21 cellular contexts compared by ENCODE assay signal in genomic region chr10:125765835-125766234, GRCh38. TPM values are rescaled to one million over a fixed set of nuclear protein-coding genes. Genes with fewer than 3 reads are reported as not detected.
A peak's percentile ranks its signal among the peaks of the same experiment; 100 is the strongest.
DNase-seq lines count a peak whose midpoint lies in the region; ATAC-seq and TF ChIP-seq lines count a peak whose summit lies in the region.
"Had no signal": no experiment of that assay in that cellular context is flagged by ENCODE, and none has a peak within 500 bp of the region (broad histone marks: within the 10 kb centered on the region; RNA-seq: fewer than 3 reads in every experiment).

No MANE protein-coding gene starts in this region.

- DNase-seq in endothelial cell (ENCODE audit: low spot score) (no peak), esophagus muscularis mucosa (ENCODE audit: extremely low spot score) (peak; percentile 68), neural progenitor cell (ENCODE audit: low spot score) (no peak), vagina (ENCODE audit: extremely low spot score in 2 of 2) (no peak)
- DNase-seq in naive thymus-derived CD8-positive, alpha-beta T cell: no peak
- no peak for DNase-seq in stimulated activated effector memory CD8-positive, alpha-beta T cell treated with anti-CD3 and anti-CD28 coated beads, Interleukin-12 subunit alpha, Interleukin-12 subunit beta, amount 100 ng/mL, for 72 hours (ENCODE audit: low spot score in 2 of 2)
- DNase-seq: 8988T; ACHN; BE2C; C1 segment of cervical spinal cord; CD4-positive, alpha-beta memory T cell; CD4-positive, CD25-positive, alpha-beta regulatory T cell; CD8-positive, alpha-beta memory T cell; COR-L47; DMS 273 treated with DMSO at 0.1 percent for 48 hours; DMS79 treated with DMSO at 0.1 percent for 48 hours; GF-D8 had no signal

- no peak overlapping the region for H3K9ac ChIP-seq in neural progenitor cell
- H3K9ac ChIP-seq: BLaER1 had no signal

- H3K4me1 ChIP-seq in esophagus muscularis mucosa: peaks cover 4 to 27% (median 20%) of the 10 kb centered on the region in 4 donors
- peaks cover 31% of the 10 kb centered on the region for H3K4me1 ChIP-seq in neural progenitor cell
- H3K4me1 ChIP-seq in vagina: no peaks in the 10 kb centered on the region
- H3K4me1 ChIP-seq: BE2C, BLaER1 had no signal

- H3K9me3 Mint-ChIP-seq in endothelial cell (ENCODE audit: unreplicated experiment): no peaks in the 10 kb centered on the region
- no peaks in the 10 kb centered on the region for H3K9me3 Mint-ChIP-seq in naive thymus-derived CD8-positive, alpha-beta T cell
- H3K9me3 Mint-ChIP-seq in stimulated activated effector memory CD8-positive, alpha-beta T cell treated with anti-CD3 and anti-CD28 coated beads, Interleukin-12 subunit alpha, Interleukin-12 subunit beta, amount 100 ng/mL, for 72 hours: no peaks in the 10 kb centered on the region
- no peaks in the 10 kb centered on the region for H3K9me3 Mint-ChIP-seq in neural progenitor cell
- H3K9me3 Mint-ChIP-seq: CD14-positive monocyte; CD4-positive, CD25-positive, alpha-beta regulatory T cell; CD8-positive, alpha-beta memory T cell had no signal

- H3K9me3 ChIP-seq in esophagus muscularis mucosa: no peaks in the 10 kb centered on the region
- no peaks in the 10 kb centered on the region for H3K9me3 ChIP-seq in neural progenitor cell (ENCODE audit: low read depth)
- H3K9me3 ChIP-seq in vagina: no peaks in the 10 kb centered on the region
- H3K9me3 ChIP-seq: BE2C, BLaER1 had no signal

- intact Hi-C loops in esophagus muscularis mucosa (cut with DNase I): no loop called here
- intact Hi-C loops in vagina (cut with DNase I): no loop called here

- peaks cover 1% of the 10 kb centered on the region for H3K27me3 Mint-ChIP-seq in endothelial cell (ENCODE audit: unreplicated experiment)
- H3K27me3 Mint-ChIP-seq in naive thymus-derived CD8-positive, alpha-beta T cell: no peaks in the 10 kb centered on the region
- H3K27me3 Mint-ChIP-seq in neural progenitor cell (ENCODE audit: insufficient read depth, low read depth): no peaks in the 10 kb centered on the region
- H3K27me3 Mint-ChIP-seq: CD4-positive, alpha-beta memory T cell; CD4-positive, CD25-positive, alpha-beta regulatory T cell; CD8-positive, alpha-beta memory T cell had no signal

- H3K4me1 Mint-ChIP-seq in endothelial cell (ENCODE audit: unreplicated experiment) (peaks cover 9% of the 10 kb centered on the region), neural progenitor cell (peaks cover 32% of the 10 kb centered on the region)
- no peaks in the 10 kb centered on the region for H3K4me1 Mint-ChIP-seq in naive thymus-derived CD8-positive, alpha-beta T cell
- H3K4me1 Mint-ChIP-seq in stimulated activated effector memory CD8-positive, alpha-beta T cell treated with anti-CD3 and anti-CD28 coated beads, Interleukin-12 subunit alpha, Interleukin-12 subunit beta, amount 100 ng/mL, for 72 hours: no peaks in the 10 kb centered on the region
- H3K4me1 Mint-ChIP-seq: CD14-positive monocyte; CD4-positive, alpha-beta memory T cell; CD8-positive, alpha-beta memory T cell had no signal

- H3K27me3 ChIP-seq in esophagus muscularis mucosa (no peaks in the 10 kb centered on the region), neural progenitor cell (no peaks in the 10 kb centered on the region), vagina (no peaks in the 10 kb centered on the region)
- H3K27me3 ChIP-seq: BE2C, BLaER1 had no signal

- no peaks in the 10 kb centered on the region for H3K79me2 ChIP-seq in neural progenitor cell (ENCODE audit: low read depth)

- no peak for TF ChIP-seq EP300 in esophagus muscularis mucosa (IDR thresholded peaks at IDR 0.05)

- H3K36me3 Mint-ChIP-seq in endothelial cell (ENCODE audit: low read depth, unreplicated experiment) (peaks cover 8% of the 10 kb centered on the region), neural progenitor cell (peaks cover 21% of the 10 kb centered on the region)
- H3K36me3 Mint-ChIP-seq in naive thymus-derived CD8-positive, alpha-beta T cell: peaks cover 5 to 66% (median 24%) of the 10 kb centered on the region in 3 donors
- peaks cover 70% of the 10 kb centered on the region for H3K36me3 Mint-ChIP-seq in stimulated activated effector memory CD8-positive, alpha-beta T cell treated with anti-CD3 and anti-CD28 coated beads, Interleukin-12 subunit alpha, Interleukin-12 subunit beta, amount 100 ng/mL, for 72 hours

- no peak overlapping the region for H3K4me3 Mint-ChIP-seq in endothelial cell (ENCODE audit: unreplicated experiment)
- no peak overlapping the region for H3K4me3 Mint-ChIP-seq in naive thymus-derived CD8-positive, alpha-beta T cell
- no peak overlapping the region for H3K4me3 Mint-ChIP-seq in stimulated activated effector memory CD8-positive, alpha-beta T cell treated with anti-CD3 and anti-CD28 coated beads, Interleukin-12 subunit alpha, Interleukin-12 subunit beta, amount 100 ng/mL, for 72 hours
- no peak overlapping the region for H3K4me3 Mint-ChIP-seq in neural progenitor cell
- H3K4me3 Mint-ChIP-seq: CD14-positive monocyte; CD4-positive, alpha-beta memory T cell; CD4-positive, CD25-positive, alpha-beta regulatory T cell; CD8-positive, alpha-beta memory T cell had no signal

- POLR2A ChIA-PET in naive thymus-derived CD8-positive, alpha-beta T cell (lab: Charles Lee): no interaction called here

- TF ChIP-seq CTCF in endothelial cell (IDR thresholded peaks at IDR 0.05; ENCODE audit: unreplicated experiment): no peak
- TF ChIP-seq CTCF in esophagus muscularis mucosa (IDR thresholded peaks at IDR 0.05): no peak
- TF ChIP-seq CTCF in neural progenitor cell (IDR thresholded peaks at IDR 0.05): no peak
- TF ChIP-seq CTCF in vagina (IDR thresholded peaks at IDR 0.05): no peak

- H3K27ac ChIP-seq in esophagus muscularis mucosa (replicated peaks in 1 of 4): peak overlapping the region in 1 of 4 donors; percentile 5
- H3K27ac ChIP-seq in neural progenitor cell: no peak overlapping the region
- H3K27ac ChIP-seq in vagina: no peak overlapping the region
- H3K27ac ChIP-seq: BLaER1 had no signal

- TF ChIP-seq POLR2A in esophagus muscularis mucosa (IDR thresholded peaks at IDR 0.05; ENCODE audit: low read depth) (no peak), vagina (IDR thresholded peaks at IDR 0.05) (no peak)

- H3K4me3 ChIP-seq in esophagus muscularis mucosa (no peak overlapping the region), neural progenitor cell (no peak overlapping the region), vagina (no peak overlapping the region)
- H3K4me3 ChIP-seq: BLaER1 had no signal

- H4K20me1 ChIP-seq in neural progenitor cell (ENCODE audit: low read depth): peaks cover 7% of the 10 kb centered on the region
- H4K20me1 ChIP-seq: BLaER1 had no signal

- H3K27ac Mint-ChIP-seq in endothelial cell (ENCODE audit: unreplicated experiment): peak overlapping the region; percentile 13
- H3K27ac Mint-ChIP-seq in naive thymus-derived CD8-positive, alpha-beta T cell: peak overlapping the region in 6 of 10 donors; percentile 19 to 76 (median 46)
- H3K27ac Mint-ChIP-seq in stimulated activated effector memory CD8-positive, alpha-beta T cell treated with anti-CD3 and anti-CD28 coated beads, Interleukin-12 subunit alpha, Interleukin-12 subunit beta, amount 100 ng/mL, for 72 hours: peak overlapping the region; percentile 68
- H3K27ac Mint-ChIP-seq in neural progenitor cell: no peak overlapping the region

- no peak overlapping the region for H2AFZ ChIP-seq in neural progenitor cell (replicated peaks)

- no peak for ATAC-seq in naive thymus-derived CD8-positive, alpha-beta T cell
- no peak for ATAC-seq in stimulated activated effector memory CD8-positive, alpha-beta T cell treated with anti-CD3 and anti-CD28 coated beads, Interleukin-12 subunit alpha, Interleukin-12 subunit beta, amount 100 ng/mL, for 72 hours
- ATAC-seq in HG03039 (IDR thresholded peaks at IDR 0.05; ENCODE audit: unreplicated experiment): no peak

- no peak overlapping the region for H3K4me2 ChIP-seq in neural progenitor cell
- H3K4me2 ChIP-seq: BLaER1 had no signal

- H3F3A ChIP-seq in neural progenitor cell (ENCODE audit: low read depth): peaks cover 19% of the 10 kb centered on the region

- peaks cover 19 to 58% (median 39%) of the 10 kb centered on the region in 4 donors for H3K36me3 ChIP-seq in esophagus muscularis mucosa
- peaks cover 15% of the 10 kb centered on the region for H3K36me3 ChIP-seq in neural progenitor cell
- peaks cover 0 to 42% of the 10 kb centered on the region in 2 donors for H3K36me3 ChIP-seq in vagina

- WGBS in esophagus muscularis mucosa: 83% methylated on average over 2 of the region's 2 CpGs

RNA-seq across cellular contexts. Expression of gene MMP21, which starts 9.8 kb away (rescaled TPM):
- not detected for total RNA-seq in endothelial cell (ENCODE audit: unreplicated experiment)
- total RNA-seq in esophagus muscularis mucosa: not detected
- under 1 TPM; 0.18 to 0.71 TPM for total RNA-seq in naive thymus-derived CD8-positive, alpha-beta T cell
- polyA plus RNA-seq in naive thymus-derived CD8-positive, alpha-beta T cell: not detected
- total RNA-seq in neural progenitor cell (ENCODE audit: low replicate concordance): not detected in 2 replicates
- total RNA-seq in vagina: not detected
- total RNA-seq: A673 had no signal
- polyA plus RNA-seq: CD14-positive monocyte; CD4-positive, alpha-beta memory T cell; CD8-positive, alpha-beta memory T cell had no signal

RNA-seq across cellular contexts. Expression of gene EDRF1, which starts 46.3 kb away (rescaled TPM):
- total RNA-seq in endothelial cell (ENCODE audit: unreplicated experiment) (29.2 TPM), esophagus muscularis mucosa (10 to 100 TPM in 3 of 4 donors, 1 to 10 TPM in 1; 9.9 to 17.4 (median 13.3) TPM), neural progenitor cell (ENCODE audit: low replicate concordance) (52.9 and 63.4 TPM in 2 replicates), vagina (16.5 TPM)
- total RNA-seq in naive thymus-derived CD8-positive, alpha-beta T cell: 10 to 100 TPM; 58.1 to 61.4 TPM
- 10 to 100 TPM; 10.3 to 12.8 (median 11.6) TPM for polyA plus RNA-seq in naive thymus-derived CD8-positive, alpha-beta T cell

RNA-seq across cellular contexts. Expression of gene UROS, which starts 57.2 kb away (rescaled TPM):
- total RNA-seq in endothelial cell (ENCODE audit: unreplicated experiment) (61.5 TPM), esophagus muscularis mucosa (10 to 100 TPM; 29.7 to 46.5 (median 36.4) TPM), neural progenitor cell (ENCODE audit: low replicate concordance) (76.3 and 82.2 TPM in 2 replicates), vagina (20.9 TPM)
- 10 to 100 TPM; 37.8 to 40.6 TPM for total RNA-seq in naive thymus-derived CD8-positive, alpha-beta T cell
- polyA plus RNA-seq in naive thymus-derived CD8-positive, alpha-beta T cell: 10 to 100 TPM; 62.2 to 71.8 (median 66.5) TPM

RNA-seq across cellular contexts. Expression of gene BCCIP, which starts 57.5 kb away (rescaled TPM):
- 39.4 TPM for total RNA-seq in endothelial cell (ENCODE audit: unreplicated experiment)
- 10 to 100 TPM; 36.8 to 53.2 (median 46.3) TPM for total RNA-seq in esophagus muscularis mucosa
- 10 to 100 TPM; 46.3 to 54.9 TPM for total RNA-seq in naive thymus-derived CD8-positive, alpha-beta T cell
- polyA plus RNA-seq in naive thymus-derived CD8-positive, alpha-beta T cell: 10 to 100 TPM; 87.8 to 94.0 (median 93.6) TPM
- 76.5 and 122 TPM in 2 replicates for total RNA-seq in neural progenitor cell (ENCODE audit: low replicate concordance)
- total RNA-seq in vagina: 30.9 TPM
